Comparison of ENCODE assay signal across 1 cellular context in the genomic region with DNA sequence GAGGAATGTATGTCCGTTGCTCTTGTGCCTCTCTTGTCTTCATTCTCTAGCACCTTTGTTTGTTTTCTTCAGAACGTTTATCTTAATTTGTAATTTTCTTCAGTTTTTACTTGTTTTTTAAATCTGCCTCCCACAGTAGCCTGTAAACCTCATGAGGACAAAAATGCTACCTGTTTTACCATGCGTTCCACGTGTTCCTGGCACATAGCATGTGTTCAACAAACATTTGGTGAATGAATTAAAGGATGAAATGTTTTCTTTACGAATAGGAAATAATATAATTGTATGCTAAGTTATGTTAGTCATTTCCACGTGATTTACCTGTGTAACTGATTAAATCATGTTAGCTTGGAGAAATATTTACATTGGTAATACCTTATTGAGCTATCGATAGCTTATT.
TF ChIP-seq lines count a peak whose summit lies in the region.

No MANE protein-coding gene starts in this region.

TF ChIP-seq in HepG2, 621 proteins besides CTCF, POLR2A, EP300 and RAD21:
- TF ChIP-seq, protein P1, sequence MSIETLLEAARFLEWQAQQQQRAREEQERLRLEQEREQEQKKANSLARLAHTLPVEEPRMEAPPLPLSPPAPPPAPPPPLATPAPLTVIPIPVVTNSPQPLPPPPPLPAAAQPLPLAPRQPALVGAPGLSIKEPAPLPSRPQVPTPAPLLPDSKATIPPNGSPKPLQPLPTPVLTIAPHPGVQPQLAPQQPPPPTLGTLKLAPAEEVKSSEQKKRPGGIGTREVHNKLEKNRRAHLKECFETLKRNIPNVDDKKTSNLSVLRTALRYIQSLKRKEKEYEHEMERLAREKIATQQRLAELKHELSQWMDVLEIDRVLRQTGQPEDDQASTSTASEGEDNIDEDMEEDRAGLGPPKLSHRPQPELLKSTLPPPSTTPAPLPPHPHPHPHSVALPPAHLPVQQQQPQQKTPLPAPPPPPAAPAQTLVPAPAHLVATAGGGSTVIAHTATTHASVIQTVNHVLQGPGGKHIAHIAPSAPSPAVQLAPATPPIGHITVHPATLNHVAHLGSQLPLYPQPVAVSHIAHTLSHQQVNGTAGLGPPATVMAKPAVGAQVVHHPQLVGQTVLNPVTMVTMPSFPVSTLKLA (IDR thresholded peaks at IDR 0.05): peak; percentile 92
- TF ChIP-seq FOXA1 (IDR thresholded peaks at IDR 0.05) (no peak), FOXA1 (CRISPR knock-in tag; IDR thresholded peaks at IDR 0.05) (no peak)
